In genomic region chr15:97866994-97867393, GRCh38 we compare ENCODE assay signal across 16 cellular contexts.
DNase-seq lines count a peak whose midpoint lies in the region; ATAC-seq and TF ChIP-seq lines count a peak whose summit lies in the region.
"Had no signal": no experiment of that assay in that cellular context is flagged by ENCODE, and none has a peak within 500 bp of the region (broad histone marks: within the 10 kb centered on the region; RNA-seq: fewer than 3 reads in every experiment).

No MANE protein-coding gene starts in this region.

- no peak overlapping the region for H3K27ac Mint-ChIP-seq in effector memory CD8-positive, alpha-beta T cell
- H3K27ac Mint-ChIP-seq in natural killer cell treated with Interleukin-12 subunit alpha and Interleukin-12 subunit beta and Interleukin-15 and Interleukin-18, amount 100 ng/mL, for 72 hours: no peak overlapping the region

- H3K27ac ChIP-seq in ascending aorta (no peak overlapping the region), sigmoid colon (no peak overlapping the region)
- H3K27ac ChIP-seq: SJSA1 had no signal

- no peaks in the 10 kb centered on the region for H3K4me1 ChIP-seq in ascending aorta
- H3K4me1 ChIP-seq in sigmoid colon: no peaks in the 10 kb centered on the region
- H3K4me1 ChIP-seq: SJSA1 had no signal

- no peaks in the 10 kb centered on the region for H3K27me3 Mint-ChIP-seq in effector memory CD8-positive, alpha-beta T cell
- H3K27me3 Mint-ChIP-seq in natural killer cell treated with Interleukin-12 subunit alpha and Interleukin-12 subunit beta and Interleukin-15 and Interleukin-18, amount 100 ng/mL, for 72 hours: peaks cover 0 to 3% of the 10 kb centered on the region in 2 donors

- TF ChIP-seq EP300 in sigmoid colon (IDR thresholded peaks at IDR 0.05): no peak

- 89% methylated on average over 9 of the region's 9 CpGs for WGBS in sigmoid colon, 2 donors

- H3K9me3 ChIP-seq in ascending aorta (no peaks in the 10 kb centered on the region), sigmoid colon (peaks cover 0 to 3% (median 0%) of the 10 kb centered on the region in 4 donors)
- H3K9me3 ChIP-seq: SJSA1 had no signal

- no peak for TF ChIP-seq POLR2A in sigmoid colon (IDR thresholded peaks at IDR 0.05)

- H3K4me1 Mint-ChIP-seq in effector memory CD8-positive, alpha-beta T cell (ENCODE audit: low read depth in 2 of 2): peaks cover 0 to 2% of the 10 kb centered on the region in 2 donors
- H3K4me1 Mint-ChIP-seq in natural killer cell treated with Interleukin-12 subunit alpha and Interleukin-12 subunit beta and Interleukin-15 and Interleukin-18, amount 100 ng/mL, for 72 hours (ENCODE audit: low read depth in 2 of 2): no peaks in the 10 kb centered on the region
- H3K4me1 Mint-ChIP-seq: H9 had no signal

- peak; percentile 5 for DNase-seq in Ammon's horn (ENCODE audit: low spot score)
- DNase-seq in NCI-H1417 (lab: John Stamatoyannopoulos, UW): peak in 2 of 3 experiments; percentile 91 to 96
- DNase-seq in NCI-H2171 (lab: John Stamatoyannopoulos, UW): peak; percentile 5
- peak; percentile 61 for DNase-seq in NCI-H774 (lab: John Stamatoyannopoulos, UW)
- DNase-seq in ascending aorta (ENCODE audit: low spot score in 2 of 2): no peak
- no peak for DNase-seq in effector memory CD8-positive, alpha-beta T cell
- DNase-seq in sigmoid colon: no peak
- DNase-seq in natural killer cell treated with Interleukin-12 subunit alpha and Interleukin-12 subunit beta and Interleukin-15 and Interleukin-18, amount 100 ng/mL, for 72 hours (ENCODE audit: low spot score): no peak
- DNase-seq: AML-193, H9, KG1, NCI-H187 treated with DMSO at 0.1 percent for 48 hours, NCI-H526 treated with DMSO at 0.1 percent for 48 hours, RPMI8226 had no signal

- H3K9me3 Mint-ChIP-seq in effector memory CD8-positive, alpha-beta T cell: peaks cover 7 to 15% of the 10 kb centered on the region in 2 donors
- H3K9me3 Mint-ChIP-seq in natural killer cell treated with Interleukin-12 subunit alpha and Interleukin-12 subunit beta and Interleukin-15 and Interleukin-18, amount 100 ng/mL, for 72 hours: no peaks in the 10 kb centered on the region

- intact Hi-C loops in ascending aorta (cut with DNase I) (no loop called here), sigmoid colon (cut with DNase I) (no loop called here)

- H3K36me3 Mint-ChIP-seq in effector memory CD8-positive, alpha-beta T cell (ENCODE audit: insufficient read depth): no peaks in the 10 kb centered on the region
- no peaks in the 10 kb centered on the region for H3K36me3 Mint-ChIP-seq in natural killer cell treated with Interleukin-12 subunit alpha and Interleukin-12 subunit beta and Interleukin-15 and Interleukin-18, amount 100 ng/mL, for 72 hours

- ATAC-seq in effector memory CD8-positive, alpha-beta T cell (replicated peaks): no peak
- no peak for ATAC-seq in natural killer cell treated with Interleukin-12 subunit alpha and Interleukin-12 subunit beta and Interleukin-15 and Interleukin-18, amount 100 ng/mL, for 72 hours
- ATAC-seq: HepG2 had no signal

- TF ChIP-seq CTCF in ascending aorta (IDR thresholded peaks at IDR 0.05) (no peak), sigmoid colon (IDR thresholded peaks at IDR 0.05) (no peak)

- H3K27me3 ChIP-seq in ascending aorta (no peaks in the 10 kb centered on the region), sigmoid colon (no peaks in the 10 kb centered on the region)
- H3K27me3 ChIP-seq: SJSA1 had no signal

- no peak overlapping the region for H3K4me3 Mint-ChIP-seq in effector memory CD8-positive, alpha-beta T cell
- no peak overlapping the region for H3K4me3 Mint-ChIP-seq in natural killer cell treated with Interleukin-12 subunit alpha and Interleukin-12 subunit beta and Interleukin-15 and Interleukin-18, amount 100 ng/mL, for 72 hours
- H3K4me3 Mint-ChIP-seq: H9 had no signal

- H3K36me3 ChIP-seq in ascending aorta (no peaks in the 10 kb centered on the region), sigmoid colon (no peaks in the 10 kb centered on the region)
- H3K36me3 ChIP-seq: SJSA1 had no signal

- H3K4me3 ChIP-seq in ascending aorta (no peak overlapping the region), sigmoid colon (no peak overlapping the region)
- H3K4me3 ChIP-seq: SJSA1 had no signal

Comparison
In these comparisons a context has a peak if more than half of its experiments do, and no peak if none do; other contexts are left out.
1. DNase-seq: peak in Ammon's horn (single experiment), NCI-H1417 (2 of 3), NCI-H2171 (single experiment) and NCI-H774 (single experiment); none in ascending aorta (0 of 2), effector memory CD8-positive, alpha-beta T cell (0 of 3), sigmoid colon (single experiment) and natural killer cell treated with Interleukin-12 subunit alpha and Interleukin-12 subunit beta and Interleukin-15 and Interleukin-18, amount 100 ng/mL, for 72 hours (single experiment).